Comparison of ENCODE assay signal across 1 cellular context in genomic region chr14:81536125-81536771, GRCh38.
TF ChIP-seq lines count a peak whose summit lies in the region.

No MANE protein-coding gene starts in this region.

TF ChIP-seq in HepG2, 621 proteins besides CTCF, POLR2A, EP300 and RAD21 (continued from another document):
- TF ChIP-seq PBX3 (CRISPR knock-in tag; IDR thresholded peaks at IDR 0.05; ENCODE audit: borderline replicate concordance): no peak
- TF ChIP-seq ZNF687 (CRISPR knock-in tag; IDR thresholded peaks at IDR 0.05): no peak
- no peak for TF ChIP-seq FOXC1 (CRISPR knock-in tag; IDR thresholded peaks at IDR 0.05; ENCODE audit: borderline replicate concordance)
- TF ChIP-seq MXD3 (CRISPR knock-in tag; IDR thresholded peaks at IDR 0.05): no peak
- no peak for TF ChIP-seq ZSCAN22 (CRISPR knock-in tag; IDR thresholded peaks at IDR 0.05)
- no peak for TF ChIP-seq ZNF44 (CRISPR knock-in tag; IDR thresholded peaks at IDR 0.05)
- TF ChIP-seq GLI4 (CRISPR knock-in tag; IDR thresholded peaks at IDR 0.05; ENCODE audit: borderline replicate concordance): no peak
- no peak for TF ChIP-seq IRF9 (CRISPR knock-in tag; IDR thresholded peaks at IDR 0.05; ENCODE audit: borderline replicate concordance)
- no peak for TF ChIP-seq THAP9 (CRISPR knock-in tag; IDR thresholded peaks at IDR 0.05; ENCODE audit: borderline replicate concordance)
- TF ChIP-seq ZNF724P (CRISPR knock-in tag; IDR thresholded peaks at IDR 0.05; ENCODE audit: borderline replicate concordance): no peak
- TF ChIP-seq ATF2 (CRISPR knock-in tag; IDR thresholded peaks at IDR 0.05): no peak
- no peak for TF ChIP-seq NFIB (CRISPR knock-in tag; IDR thresholded peaks at IDR 0.05; ENCODE audit: borderline replicate concordance)
- TF ChIP-seq TRIM24 (CRISPR knock-in tag; IDR thresholded peaks at IDR 0.05): no peak
